Comparison of ENCODE assay signal across 2 cellular contexts in genomic region chr14:49919825-49920224, GRCh38.
TF ChIP-seq lines count a peak whose summit lies in the region.

No MANE protein-coding gene starts in this region.

TF ChIP-seq in A549, 52 proteins besides CTCF, POLR2A, EP300 and RAD21:
- TF ChIP-seq BCL3 (IDR thresholded peaks at IDR 0.05), result no peak
- TF ChIP-seq RFX5 (IDR thresholded peaks at IDR 0.05), result no peak
- no peak for TF ChIP-seq RCOR1 (IDR thresholded peaks at IDR 0.05; ENCODE audit: low read depth, low read length)
- no peak for TF ChIP-seq GATA3 (IDR thresholded peaks at IDR 0.05; ENCODE audit: borderline replicate concordance)
- TF ChIP-seq HEYL (CRISPR knock-in tag; IDR thresholded peaks at IDR 0.05), result no peak
- TF ChIP-seq ATOH8 (CRISPR knock-in tag; IDR thresholded peaks at IDR 0.05; ENCODE audit: low read depth), result no peak

TF ChIP-seq in K562, 482 proteins besides CTCF, POLR2A, EP300 and RAD21:
- TF ChIP-seq CEBPB (tag; IDR thresholded peaks at IDR 0.05) (0 out of 2 replicates have a peak, but pooled peaks have one; percentile 27), CHD1 (IDR thresholded peaks at IDR 0.05; ENCODE audit: low read length) (no peak)
TF ChIP-seq in K562: peak in this region for 1.
